In the genomic region with DNA sequence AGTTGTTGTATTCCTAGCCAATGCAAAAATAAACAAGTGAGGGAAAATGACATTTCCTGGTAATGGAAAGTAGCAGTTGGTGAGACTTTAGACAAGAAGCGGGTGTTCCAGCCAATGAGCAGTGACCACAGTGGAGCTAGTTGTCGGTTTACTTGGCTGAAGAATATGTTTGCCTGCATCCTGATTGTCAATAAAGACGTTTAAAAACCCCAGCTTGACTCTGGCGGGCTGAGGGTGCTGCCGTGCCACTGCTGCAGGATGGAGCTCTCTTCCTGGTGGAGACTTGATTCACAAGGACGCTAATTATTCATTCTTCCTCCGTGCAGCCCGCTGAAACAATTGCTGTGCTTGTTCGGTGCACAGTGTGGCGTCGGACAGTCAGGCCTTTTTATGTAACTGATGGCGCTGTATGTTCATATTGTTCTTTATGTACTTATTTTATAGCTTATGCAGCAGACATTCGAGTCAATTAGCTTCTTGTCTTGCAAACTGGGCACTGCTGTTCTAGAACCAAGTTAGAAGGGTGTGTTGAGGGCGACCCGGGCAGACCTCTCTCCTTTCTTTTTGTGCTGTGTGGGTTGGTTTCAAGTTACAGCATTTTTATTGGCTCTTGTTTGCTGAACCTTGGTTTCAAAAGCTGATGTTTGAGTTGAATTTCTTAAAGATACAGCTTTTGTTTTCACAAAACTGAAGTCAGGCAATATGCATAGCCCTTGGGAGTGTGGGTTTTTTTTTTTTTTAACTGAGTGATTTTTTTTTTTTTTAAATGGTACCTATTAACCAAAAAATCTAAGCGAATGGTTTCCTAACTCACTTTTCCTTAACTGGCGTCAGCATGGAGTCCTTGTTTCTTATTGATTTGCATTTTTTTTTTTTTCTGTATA, we compare ENCODE assay signal across 1 cellular context.
TF ChIP-seq lines count a peak whose summit lies in the region.

No MANE protein-coding gene starts in this region.

TF ChIP-seq in HepG2, 621 proteins besides CTCF, POLR2A, EP300 and RAD21 (continued from another document and continues in another):
- TF ChIP-seq, protein P1, sequence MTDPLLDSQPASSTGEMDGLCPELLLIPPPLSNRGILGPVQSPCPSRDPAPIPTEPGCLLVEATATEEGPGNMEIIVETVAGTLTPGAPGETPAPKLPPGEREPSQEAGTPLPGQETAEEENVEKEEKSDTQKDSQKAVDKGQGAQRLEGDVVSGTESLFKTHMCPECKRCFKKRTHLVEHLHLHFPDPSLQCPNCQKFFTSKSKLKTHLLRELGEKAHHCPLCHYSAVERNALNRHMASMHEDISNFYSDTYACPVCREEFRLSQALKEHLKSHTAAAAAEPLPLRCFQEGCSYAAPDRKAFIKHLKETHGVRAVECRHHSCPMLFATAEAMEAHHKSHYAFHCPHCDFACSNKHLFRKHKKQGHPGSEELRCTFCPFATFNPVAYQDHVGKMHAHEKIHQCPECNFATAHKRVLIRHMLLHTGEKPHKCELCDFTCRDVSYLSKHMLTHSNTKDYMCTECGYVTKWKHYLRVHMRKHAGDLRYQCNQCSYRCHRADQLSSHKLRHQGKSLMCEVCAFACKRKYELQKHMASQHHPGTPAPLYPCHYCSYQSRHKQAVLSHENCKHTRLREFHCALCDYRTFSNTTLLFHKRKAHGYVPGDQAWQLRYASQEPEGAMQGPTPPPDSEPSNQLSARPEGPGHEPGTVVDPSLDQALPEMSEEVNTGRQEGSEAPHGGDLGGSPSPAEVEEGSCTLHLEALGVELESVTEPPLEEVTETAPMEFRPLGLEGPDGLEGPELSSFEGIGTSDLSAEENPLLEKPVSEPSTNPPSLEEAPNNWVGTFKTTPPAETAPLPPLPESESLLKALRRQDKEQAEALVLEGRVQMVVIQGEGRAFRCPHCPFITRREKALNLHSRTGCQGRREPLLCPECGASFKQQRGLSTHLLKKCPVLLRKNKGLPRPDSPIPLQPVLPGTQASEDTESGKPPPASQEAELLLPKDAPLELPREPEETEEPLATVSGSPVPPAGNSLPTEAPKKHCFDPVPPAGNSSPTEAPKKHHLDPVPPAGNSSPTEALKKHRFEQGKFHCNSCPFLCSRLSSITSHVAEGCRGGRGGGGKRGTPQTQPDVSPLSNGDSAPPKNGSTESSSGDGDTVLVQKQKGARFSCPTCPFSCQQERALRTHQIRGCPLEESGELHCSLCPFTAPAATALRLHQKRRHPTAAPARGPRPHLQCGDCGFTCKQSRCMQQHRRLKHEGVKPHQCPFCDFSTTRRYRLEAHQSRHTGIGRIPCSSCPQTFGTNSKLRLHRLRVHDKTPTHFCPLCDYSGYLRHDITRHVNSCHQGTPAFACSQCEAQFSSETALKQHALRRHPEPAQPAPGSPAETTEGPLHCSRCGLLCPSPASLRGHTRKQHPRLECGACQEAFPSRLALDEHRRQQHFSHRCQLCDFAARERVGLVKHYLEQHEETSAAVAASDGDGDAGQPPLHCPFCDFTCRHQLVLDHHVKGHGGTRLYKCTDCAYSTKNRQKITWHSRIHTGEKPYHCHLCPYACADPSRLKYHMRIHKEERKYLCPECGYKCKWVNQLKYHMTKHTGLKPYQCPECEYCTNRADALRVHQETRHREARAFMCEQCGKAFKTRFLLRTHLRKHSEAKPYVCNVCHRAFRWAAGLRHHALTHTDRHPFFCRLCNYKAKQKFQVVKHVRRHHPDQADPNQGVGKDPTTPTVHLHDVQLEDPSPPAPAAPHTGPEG (CRISPR knock-in tag; IDR thresholded peaks at IDR 0.05), result peak; percentile 38; the same call in 1 of the 2 replicates
- TF ChIP-seq, protein P2, sequence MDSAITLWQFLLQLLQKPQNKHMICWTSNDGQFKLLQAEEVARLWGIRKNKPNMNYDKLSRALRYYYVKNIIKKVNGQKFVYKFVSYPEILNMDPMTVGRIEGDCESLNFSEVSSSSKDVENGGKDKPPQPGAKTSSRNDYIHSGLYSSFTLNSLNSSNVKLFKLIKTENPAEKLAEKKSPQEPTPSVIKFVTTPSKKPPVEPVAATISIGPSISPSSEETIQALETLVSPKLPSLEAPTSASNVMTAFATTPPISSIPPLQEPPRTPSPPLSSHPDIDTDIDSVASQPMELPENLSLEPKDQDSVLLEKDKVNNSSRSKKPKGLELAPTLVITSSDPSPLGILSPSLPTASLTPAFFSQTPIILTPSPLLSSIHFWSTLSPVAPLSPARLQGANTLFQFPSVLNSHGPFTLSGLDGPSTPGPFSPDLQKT (CRISPR knock-in tag; IDR thresholded peaks at IDR 0.05; ENCODE audit: borderline replicate concordance), result no peak
- TF ChIP-seq SP140L (CRISPR knock-in tag; IDR thresholded peaks at IDR 0.05; ENCODE audit: borderline replicate concordance) (no peak), XBP1 (CRISPR knock-in tag; IDR thresholded peaks at IDR 0.05) (0 out of 2 replicates have a peak, but pooled peaks have one; percentile 46), ZNF703 (CRISPR knock-in tag; IDR thresholded peaks at IDR 0.05; ENCODE audit: borderline replicate concordance) (no peak), ARNTL (CRISPR knock-in tag; IDR thresholded peaks at IDR 0.05) (no peak), HIVEP1 (CRISPR knock-in tag; IDR thresholded peaks at IDR 0.05) (no peak), HOXA7 (CRISPR knock-in tag; IDR thresholded peaks at IDR 0.05) (no peak), ZBTB8A (CRISPR knock-in tag; IDR thresholded peaks at IDR 0.05; ENCODE audit: borderline replicate concordance, low read depth) (no peak), POLR2G (IDR thresholded peaks at IDR 0.05; ENCODE audit: low read depth, low read length) (peak; percentile 47; the same call in 1 of the 2 replicates), ZNF644 (CRISPR knock-in tag; IDR thresholded peaks at IDR 0.05; ENCODE audit: low read depth) (peak; percentile 6; the same call in 1 of the 2 replicates), FOSL1 (CRISPR knock-in tag; IDR thresholded peaks at IDR 0.05; ENCODE audit: borderline replicate concordance) (no peak), NR3C1 (CRISPR knock-in tag; IDR thresholded peaks at IDR 0.05) (no peak), ZNF747 (CRISPR knock-in tag; IDR thresholded peaks at IDR 0.05; ENCODE audit: borderline replicate concordance) (no peak), ZNF766 (CRISPR knock-in tag; IDR thresholded peaks at IDR 0.05; ENCODE audit: borderline replicate concordance) (peak; percentile 30; the same call in 1 of the 2 replicates), ZFP90 (CRISPR knock-in tag; IDR thresholded peaks at IDR 0.05; ENCODE audit: borderline replicate concordance) (peak; percentile 50; the same call in 1 of the 2 replicates), MYNN (CRISPR knock-in tag; IDR thresholded peaks at IDR 0.05; ENCODE audit: low read depth) (no peak), ZMYM4 (CRISPR knock-in tag; IDR thresholded peaks at IDR 0.05) (peak; percentile 64), SETDB1 (CRISPR knock-in tag; IDR thresholded peaks at IDR 0.05; ENCODE audit: borderline replicate concordance) (no peak), ZNF282 (IDR thresholded peaks at IDR 0.05; ENCODE audit: partially characterized antibody) (no peak), MTA1 (CRISPR knock-in tag; IDR thresholded peaks at IDR 0.05; ENCODE audit: borderline replicate concordance) (no peak), DR1 (CRISPR knock-in tag; IDR thresholded peaks at IDR 0.05) (no peak), HNRNPLL (IDR thresholded peaks at IDR 0.05; ENCODE audit: low read depth, low read length, poor library complexity, severe bottlenecking) (no peak), TEAD3 (CRISPR knock-in tag; optimal IDR thresholded peaks at IDR 0.05; ENCODE audit: borderline replicate concordance) (peak; percentile 11), NCOA2 (CRISPR knock-in tag; IDR thresholded peaks at IDR 0.05) (no peak), FLYWCH1 (CRISPR knock-in tag; IDR thresholded peaks at IDR 0.05) (no peak)
- TF ChIP-seq, protein P3, sequence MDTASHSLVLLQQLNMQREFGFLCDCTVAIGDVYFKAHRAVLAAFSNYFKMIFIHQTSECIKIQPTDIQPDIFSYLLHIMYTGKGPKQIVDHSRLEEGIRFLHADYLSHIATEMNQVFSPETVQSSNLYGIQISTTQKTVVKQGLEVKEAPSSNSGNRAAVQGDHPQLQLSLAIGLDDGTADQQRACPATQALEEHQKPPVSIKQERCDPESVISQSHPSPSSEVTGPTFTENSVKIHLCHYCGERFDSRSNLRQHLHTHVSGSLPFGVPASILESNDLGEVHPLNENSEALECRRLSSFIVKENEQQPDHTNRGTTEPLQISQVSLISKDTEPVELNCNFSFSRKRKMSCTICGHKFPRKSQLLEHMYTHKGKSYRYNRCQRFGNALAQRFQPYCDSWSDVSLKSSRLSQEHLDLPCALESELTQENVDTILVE (CRISPR knock-in tag; IDR thresholded peaks at IDR 0.05), result no peak
- TF ChIP-seq, protein P4, sequence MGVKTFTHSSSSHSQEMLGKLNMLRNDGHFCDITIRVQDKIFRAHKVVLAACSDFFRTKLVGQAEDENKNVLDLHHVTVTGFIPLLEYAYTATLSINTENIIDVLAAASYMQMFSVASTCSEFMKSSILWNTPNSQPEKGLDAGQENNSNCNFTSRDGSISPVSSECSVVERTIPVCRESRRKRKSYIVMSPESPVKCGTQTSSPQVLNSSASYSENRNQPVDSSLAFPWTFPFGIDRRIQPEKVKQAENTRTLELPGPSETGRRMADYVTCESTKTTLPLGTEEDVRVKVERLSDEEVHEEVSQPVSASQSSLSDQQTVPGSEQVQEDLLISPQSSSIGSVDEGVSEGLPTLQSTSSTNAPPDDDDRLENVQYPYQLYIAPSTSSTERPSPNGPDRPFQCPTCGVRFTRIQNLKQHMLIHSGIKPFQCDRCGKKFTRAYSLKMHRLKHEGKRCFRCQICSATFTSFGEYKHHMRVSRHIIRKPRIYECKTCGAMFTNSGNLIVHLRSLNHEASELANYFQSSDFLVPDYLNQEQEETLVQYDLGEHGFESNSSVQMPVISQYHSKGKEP (CRISPR knock-in tag; IDR thresholded peaks at IDR 0.05), result no peak
- TF ChIP-seq, protein P5, sequence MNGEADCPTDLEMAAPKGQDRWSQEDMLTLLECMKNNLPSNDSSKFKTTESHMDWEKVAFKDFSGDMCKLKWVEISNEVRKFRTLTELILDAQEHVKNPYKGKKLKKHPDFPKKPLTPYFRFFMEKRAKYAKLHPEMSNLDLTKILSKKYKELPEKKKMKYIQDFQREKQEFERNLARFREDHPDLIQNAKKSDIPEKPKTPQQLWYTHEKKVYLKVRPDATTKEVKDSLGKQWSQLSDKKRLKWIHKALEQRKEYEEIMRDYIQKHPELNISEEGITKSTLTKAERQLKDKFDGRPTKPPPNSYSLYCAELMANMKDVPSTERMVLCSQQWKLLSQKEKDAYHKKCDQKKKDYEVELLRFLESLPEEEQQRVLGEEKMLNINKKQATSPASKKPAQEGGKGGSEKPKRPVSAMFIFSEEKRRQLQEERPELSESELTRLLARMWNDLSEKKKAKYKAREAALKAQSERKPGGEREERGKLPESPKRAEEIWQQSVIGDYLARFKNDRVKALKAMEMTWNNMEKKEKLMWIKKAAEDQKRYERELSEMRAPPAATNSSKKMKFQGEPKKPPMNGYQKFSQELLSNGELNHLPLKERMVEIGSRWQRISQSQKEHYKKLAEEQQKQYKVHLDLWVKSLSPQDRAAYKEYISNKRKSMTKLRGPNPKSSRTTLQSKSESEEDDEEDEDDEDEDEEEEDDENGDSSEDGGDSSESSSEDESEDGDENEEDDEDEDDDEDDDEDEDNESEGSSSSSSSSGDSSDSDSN (CRISPR knock-in tag; IDR thresholded peaks at IDR 0.05), result no peak
- TF ChIP-seq, protein P6, sequence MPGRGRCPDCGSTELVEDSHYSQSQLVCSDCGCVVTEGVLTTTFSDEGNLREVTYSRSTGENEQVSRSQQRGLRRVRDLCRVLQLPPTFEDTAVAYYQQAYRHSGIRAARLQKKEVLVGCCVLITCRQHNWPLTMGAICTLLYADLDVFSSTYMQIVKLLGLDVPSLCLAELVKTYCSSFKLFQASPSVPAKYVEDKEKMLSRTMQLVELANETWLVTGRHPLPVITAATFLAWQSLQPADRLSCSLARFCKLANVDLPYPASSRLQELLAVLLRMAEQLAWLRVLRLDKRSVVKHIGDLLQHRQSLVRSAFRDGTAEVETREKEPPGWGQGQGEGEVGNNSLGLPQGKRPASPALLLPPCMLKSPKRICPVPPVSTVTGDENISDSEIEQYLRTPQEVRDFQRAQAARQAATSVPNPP (CRISPR knock-in tag; IDR thresholded peaks at IDR 0.05), result no peak
- TF ChIP-seq, protein P7, sequence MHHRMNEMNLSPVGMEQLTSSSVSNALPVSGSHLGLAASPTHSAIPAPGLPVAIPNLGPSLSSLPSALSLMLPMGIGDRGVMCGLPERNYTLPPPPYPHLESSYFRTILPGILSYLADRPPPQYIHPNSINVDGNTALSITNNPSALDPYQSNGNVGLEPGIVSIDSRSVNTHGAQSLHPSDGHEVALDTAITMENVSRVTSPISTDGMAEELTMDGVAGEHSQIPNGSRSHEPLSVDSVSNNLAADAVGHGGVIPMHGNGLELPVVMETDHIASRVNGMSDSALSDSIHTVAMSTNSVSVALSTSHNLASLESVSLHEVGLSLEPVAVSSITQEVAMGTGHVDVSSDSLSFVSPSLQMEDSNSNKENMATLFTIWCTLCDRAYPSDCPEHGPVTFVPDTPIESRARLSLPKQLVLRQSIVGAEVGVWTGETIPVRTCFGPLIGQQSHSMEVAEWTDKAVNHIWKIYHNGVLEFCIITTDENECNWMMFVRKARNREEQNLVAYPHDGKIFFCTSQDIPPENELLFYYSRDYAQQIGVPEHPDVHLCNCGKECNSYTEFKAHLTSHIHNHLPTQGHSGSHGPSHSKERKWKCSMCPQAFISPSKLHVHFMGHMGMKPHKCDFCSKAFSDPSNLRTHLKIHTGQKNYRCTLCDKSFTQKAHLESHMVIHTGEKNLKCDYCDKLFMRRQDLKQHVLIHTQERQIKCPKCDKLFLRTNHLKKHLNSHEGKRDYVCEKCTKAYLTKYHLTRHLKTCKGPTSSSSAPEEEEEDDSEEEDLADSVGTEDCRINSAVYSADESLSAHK (CRISPR knock-in tag; IDR thresholded peaks at IDR 0.05; ENCODE audit: borderline replicate concordance), result no peak
- TF ChIP-seq, protein P8, sequence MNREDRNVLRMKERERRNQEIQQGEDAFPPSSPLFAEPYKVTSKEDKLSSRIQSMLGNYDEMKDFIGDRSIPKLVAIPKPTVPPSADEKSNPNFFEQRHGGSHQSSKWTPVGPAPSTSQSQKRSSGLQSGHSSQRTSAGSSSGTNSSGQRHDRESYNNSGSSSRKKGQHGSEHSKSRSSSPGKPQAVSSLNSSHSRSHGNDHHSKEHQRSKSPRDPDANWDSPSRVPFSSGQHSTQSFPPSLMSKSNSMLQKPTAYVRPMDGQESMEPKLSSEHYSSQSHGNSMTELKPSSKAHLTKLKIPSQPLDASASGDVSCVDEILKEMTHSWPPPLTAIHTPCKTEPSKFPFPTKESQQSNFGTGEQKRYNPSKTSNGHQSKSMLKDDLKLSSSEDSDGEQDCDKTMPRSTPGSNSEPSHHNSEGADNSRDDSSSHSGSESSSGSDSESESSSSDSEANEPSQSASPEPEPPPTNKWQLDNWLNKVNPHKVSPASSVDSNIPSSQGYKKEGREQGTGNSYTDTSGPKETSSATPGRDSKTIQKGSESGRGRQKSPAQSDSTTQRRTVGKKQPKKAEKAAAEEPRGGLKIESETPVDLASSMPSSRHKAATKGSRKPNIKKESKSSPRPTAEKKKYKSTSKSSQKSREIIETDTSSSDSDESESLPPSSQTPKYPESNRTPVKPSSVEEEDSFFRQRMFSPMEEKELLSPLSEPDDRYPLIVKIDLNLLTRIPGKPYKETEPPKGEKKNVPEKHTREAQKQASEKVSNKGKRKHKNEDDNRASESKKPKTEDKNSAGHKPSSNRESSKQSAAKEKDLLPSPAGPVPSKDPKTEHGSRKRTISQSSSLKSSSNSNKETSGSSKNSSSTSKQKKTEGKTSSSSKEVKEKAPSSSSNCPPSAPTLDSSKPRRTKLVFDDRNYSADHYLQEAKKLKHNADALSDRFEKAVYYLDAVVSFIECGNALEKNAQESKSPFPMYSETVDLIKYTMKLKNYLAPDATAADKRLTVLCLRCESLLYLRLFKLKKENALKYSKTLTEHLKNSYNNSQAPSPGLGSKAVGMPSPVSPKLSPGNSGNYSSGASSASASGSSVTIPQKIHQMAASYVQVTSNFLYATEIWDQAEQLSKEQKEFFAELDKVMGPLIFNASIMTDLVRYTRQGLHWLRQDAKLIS (CRISPR knock-in tag; IDR thresholded peaks at IDR 0.05), result no peak
